In genomic region chr13:85729296-85729695, GRCh38 we compare ENCODE assay signal across 27 cellular contexts.
DNase-seq lines count a peak whose midpoint lies in the region; ATAC-seq and TF ChIP-seq lines count a peak whose summit lies in the region.
"Had no signal": no experiment of that assay in that cellular context is flagged by ENCODE, and none has a peak within 500 bp of the region (broad histone marks: within the 10 kb centered on the region; RNA-seq: fewer than 3 reads in every experiment).

No MANE protein-coding gene starts in this region.

- no peaks in the 10 kb centered on the region for H3K4me1 ChIP-seq in breast epithelium
- H3K4me1 ChIP-seq in RWPE2 (ENCODE audit: insufficient read depth, poor library complexity, severe bottlenecking), result peaks cover 17% of the 10 kb centered on the region
- H3K4me1 ChIP-seq in CD4-positive, alpha-beta memory T cell (ENCODE audit: insufficient read depth, low read length), result no peaks in the 10 kb centered on the region
- H3K4me1 ChIP-seq: right atrium auricular region, SJSA1, thyroid gland had no signal

- H3K9me3 ChIP-seq in breast epithelium, result no peaks in the 10 kb centered on the region
- H3K9me3 ChIP-seq in RWPE2 (ENCODE audit: severe bottlenecking), result no peaks in the 10 kb centered on the region
- H3K9me3 ChIP-seq in CD4-positive, alpha-beta memory T cell (ENCODE audit: control insufficient read depth in 1 of 2, low read length in 2 of 2), result no peaks in the 10 kb centered on the region
- H3K9me3 ChIP-seq: right atrium auricular region, SJSA1, thyroid gland had no signal

- no peak overlapping the region for H3K4me3 Mint-ChIP-seq in MCF 10A (ENCODE audit: unreplicated experiment)
- no peak overlapping the region for H3K4me3 Mint-ChIP-seq in naive thymus-derived CD8-positive, alpha-beta T cell
- H3K4me3 Mint-ChIP-seq in CD4-positive, alpha-beta memory T cell, result no peak overlapping the region
- H3K4me3 Mint-ChIP-seq: activated naive CD4-positive, alpha-beta T cell treated with anti-CD3 and anti-CD28 coated beads, Interleukin-2, amount 10 ng/mL, durations not matched to agents 7 days and 5 days; H9; stimulated activated naive CD8-positive, alpha-beta T cell treated with anti-CD3 and anti-CD28 coated beads, Interleukin-15, Interleukin-2, amounts not matched to agents 100 ng/mL and 50 ng/mL, for 24 hours; T-helper 17 cell had no signal

- TF ChIP-seq CTCF in MCF 10A (IDR thresholded peaks at IDR 0.05; ENCODE audit: unreplicated experiment) (no peak), breast epithelium (IDR thresholded peaks at IDR 0.05) (no peak), RWPE2 (IDR thresholded peaks at IDR 0.05; ENCODE audit: poor library complexity, severe bottlenecking) (no peak)

- H3K36me3 ChIP-seq in breast epithelium (peaks cover 3% of the 10 kb centered on the region), RWPE2 (ENCODE audit: low read depth) (no peaks in the 10 kb centered on the region)
- no peaks in the 10 kb centered on the region for H3K36me3 ChIP-seq in CD4-positive, alpha-beta memory T cell (ENCODE audit: insufficient read depth, low read length)
- H3K36me3 ChIP-seq: BLaER1 treated with 17β-estradiol and CSF1 and Interleukin-3, amounts not matched to agents 10 nM and 100 nM; right atrium auricular region; SJSA1; thyroid gland had no signal

- no peak for TF ChIP-seq POLR2A in breast epithelium (IDR thresholded peaks at IDR 0.05)

- ATAC-seq in RWPE2 (ENCODE audit: low read depth), result peak; percentile 64; the same call in 2 of the 3 replicates
- no peak for ATAC-seq in naive thymus-derived CD8-positive, alpha-beta T cell
- ATAC-seq: esophagus mucosa, left cardiac atrium, T-helper 17 cell had no signal

- H3K36me3 Mint-ChIP-seq in MCF 10A (ENCODE audit: insufficient read depth, unreplicated experiment), result no peaks in the 10 kb centered on the region
- H3K36me3 Mint-ChIP-seq in naive thymus-derived CD8-positive, alpha-beta T cell, result no peaks in the 10 kb centered on the region
- H3K36me3 Mint-ChIP-seq in CD4-positive, alpha-beta memory T cell, result no peaks in the 10 kb centered on the region
- H3K36me3 Mint-ChIP-seq: activated naive CD4-positive, alpha-beta T cell treated with anti-CD3 and anti-CD28 coated beads, Interleukin-2, amount 10 ng/mL, durations not matched to agents 7 days and 5 days had no signal

- CTCF ChIA-PET in MCF 10A (lab: Yijun Ruan, JAX), result no interaction called here
- CTCF ChIA-PET in CD4-positive, alpha-beta memory T cell (lab: Charles Lee; ENCODE audit: partially characterized antibody), result no interaction called here

- H3K4me3 ChIP-seq in breast epithelium (no peak overlapping the region), RWPE2 (ENCODE audit: severe bottlenecking) (no peak overlapping the region)
- H3K4me3 ChIP-seq in CD4-positive, alpha-beta memory T cell (ENCODE audit: low read length in 2 of 2), result no peak overlapping the region
- H3K4me3 ChIP-seq: BLaER1 treated with 17β-estradiol and CSF1 and Interleukin-3, amounts not matched to agents 10 nM and 100 nM; PC-9; right atrium auricular region; SJSA1; thyroid gland had no signal

- H3K27ac Mint-ChIP-seq in MCF 10A (ENCODE audit: low read depth, unreplicated experiment), result no peak overlapping the region
- no peak overlapping the region for H3K27ac Mint-ChIP-seq in naive thymus-derived CD8-positive, alpha-beta T cell
- peak overlapping the region in 1 of 7 donors; percentile 15 for H3K27ac Mint-ChIP-seq in CD4-positive, alpha-beta memory T cell
- H3K27ac Mint-ChIP-seq: activated naive CD4-positive, alpha-beta T cell treated with anti-CD3 and anti-CD28 coated beads, Interleukin-2, amount 10 ng/mL, durations not matched to agents 7 days and 5 days; H9; stimulated activated naive CD8-positive, alpha-beta T cell treated with anti-CD3 and anti-CD28 coated beads, Interleukin-15, Interleukin-2, amounts not matched to agents 100 ng/mL and 50 ng/mL, for 24 hours; T-helper 17 cell had no signal

- intact Hi-C loops in MCF 10A (cut with micrococcal nuclease), result no loop called here
- intact Hi-C loops in breast epithelium (cut with DNase I; ENCODE audit: low total_unique reads), result no loop called here
- intact Hi-C loops in CD4-positive, alpha-beta memory T cell (cut with micrococcal nuclease), result no loop called here

- no peaks in the 10 kb centered on the region for H3K4me1 Mint-ChIP-seq in MCF 10A (ENCODE audit: insufficient read depth, unreplicated experiment)
- H3K4me1 Mint-ChIP-seq in naive thymus-derived CD8-positive, alpha-beta T cell, result no peaks in the 10 kb centered on the region
- H3K4me1 Mint-ChIP-seq in CD4-positive, alpha-beta memory T cell, result no peaks in the 10 kb centered on the region
- H3K4me1 Mint-ChIP-seq: activated naive CD4-positive, alpha-beta T cell treated with anti-CD3 and anti-CD28 coated beads, Interleukin-2, amount 10 ng/mL, durations not matched to agents 7 days and 5 days; H9; T-helper 17 cell had no signal

- H3K27me3 Mint-ChIP-seq in MCF 10A (ENCODE audit: insufficient read depth, unreplicated experiment), result no peaks in the 10 kb centered on the region
- H3K27me3 Mint-ChIP-seq in naive thymus-derived CD8-positive, alpha-beta T cell, result no peaks in the 10 kb centered on the region
- H3K27me3 Mint-ChIP-seq in CD4-positive, alpha-beta memory T cell, result no peaks in the 10 kb centered on the region
- H3K27me3 Mint-ChIP-seq: activated naive CD4-positive, alpha-beta T cell treated with anti-CD3 and anti-CD28 coated beads, Interleukin-2, amount 10 ng/mL, durations not matched to agents 7 days and 5 days; stimulated activated naive CD8-positive, alpha-beta T cell treated with anti-CD3 and anti-CD28 coated beads, Interleukin-15, Interleukin-2, amounts not matched to agents 100 ng/mL and 50 ng/mL, for 24 hours; T-helper 17 cell had no signal

- no peaks in the 10 kb centered on the region for H3K9me3 Mint-ChIP-seq in MCF 10A (ENCODE audit: unreplicated experiment)
- peaks cover 0 to 3% (median 0%) of the 10 kb centered on the region in 9 donors for H3K9me3 Mint-ChIP-seq in naive thymus-derived CD8-positive, alpha-beta T cell
- H3K9me3 Mint-ChIP-seq in CD4-positive, alpha-beta memory T cell, result peaks cover 0 to 4% (median 0%) of the 10 kb centered on the region in 8 donors
- H3K9me3 Mint-ChIP-seq: activated naive CD4-positive, alpha-beta T cell treated with anti-CD3 and anti-CD28 coated beads, Interleukin-2, amount 10 ng/mL, durations not matched to agents 7 days and 5 days; H9 had no signal

- H3K27ac ChIP-seq in breast epithelium (no peak overlapping the region), RWPE2 (ENCODE audit: poor library complexity, severe bottlenecking) (no peak overlapping the region)
- no peak overlapping the region for H3K27ac ChIP-seq in CD4-positive, alpha-beta memory T cell (ENCODE audit: low read depth, low read length)
- H3K27ac ChIP-seq: BLaER1 treated with 17β-estradiol and CSF1 and Interleukin-3, amounts not matched to agents 10 nM and 100 nM; PC-9; right atrium auricular region; SJSA1; thyroid gland had no signal

- POLR2A ChIA-PET in MCF 10A (lab: Yijun Ruan, JAX), result no interaction called here
- POLR2A ChIA-PET in naive thymus-derived CD8-positive, alpha-beta T cell (lab: Charles Lee), result no interaction called here
- POLR2A ChIA-PET in CD4-positive, alpha-beta memory T cell (lab: Charles Lee; ENCODE audit: partially characterized antibody), result no interaction called here

- BruUV-seq in MCF 10A (replicated peaks; lab: Mats Ljungman, UMichigan), result no TSS peak

- peak; percentile 5 for DNase-seq in MCF 10A (ENCODE audit: unreplicated experiment)
- DNase-seq in breast epithelium (ENCODE audit: low spot score in 2 of 2), result no peak
- DNase-seq in RWPE2 (ENCODE audit: low spot score), result no peak
- DNase-seq in fibroblast of peridontal ligament (ENCODE audit: extremely low read depth), result peak; percentile 73
- no peak for DNase-seq in RPMI8226
- no peak for DNase-seq in T-helper 1 cell
- DNase-seq in naive thymus-derived CD8-positive, alpha-beta T cell, result no peak
- no peak for DNase-seq in CD4-positive, alpha-beta memory T cell
- DNase-seq: activated CD4-positive, alpha-beta T cell treated with anti-CD3 and anti-CD28 coated beads for 48 hours; activated naive CD4-positive, alpha-beta T cell treated with anti-CD3 and anti-CD28 coated beads, Interleukin-2, amount 10 ng/mL, durations not matched to agents 7 days and 5 days; aorta; effector memory CD4-positive, alpha-beta T cell; GDM1; H9; left cardiac atrium; mesendoderm; NCI-H1694 treated with DMSO at 0.1 percent for 48 hours; NCI-H82; PC-9; stimulated activated CD4-positive, alpha-beta T cell treated with anti-CD3 and anti-CD28 coated beads, Interleukin-4, amount 100 ng/mL, for 4 hours; T-helper 17 cell; thyroid gland had no signal

- H3K27me3 ChIP-seq in breast epithelium (no peaks in the 10 kb centered on the region), RWPE2 (ENCODE audit: insufficient read depth, poor library complexity, severe bottlenecking) (no peaks in the 10 kb centered on the region)
- no peaks in the 10 kb centered on the region for H3K27me3 ChIP-seq in CD4-positive, alpha-beta memory T cell (ENCODE audit: insufficient read depth, low read length)
- H3K27me3 ChIP-seq: BLaER1 treated with 17β-estradiol and CSF1 and Interleukin-3, amounts not matched to agents 10 nM and 100 nM; right atrium auricular region; SJSA1; thyroid gland had no signal

Comparison
In these comparisons a context has a peak if more than half of its experiments do, and no peak if none do; other contexts are left out.
1. DNase-seq: peak in MCF 10A (single experiment) and fibroblast of peridontal ligament (single experiment); none in breast epithelium (0 of 2), RWPE2 (single experiment), RPMI8226 (single experiment), T-helper 1 cell (0 of 5), naive thymus-derived CD8-positive, alpha-beta T cell (0 of 10) and CD4-positive, alpha-beta memory T cell (0 of 5).